Comparison of ENCODE assay signal across 8 cellular contexts in the genomic region with DNA sequence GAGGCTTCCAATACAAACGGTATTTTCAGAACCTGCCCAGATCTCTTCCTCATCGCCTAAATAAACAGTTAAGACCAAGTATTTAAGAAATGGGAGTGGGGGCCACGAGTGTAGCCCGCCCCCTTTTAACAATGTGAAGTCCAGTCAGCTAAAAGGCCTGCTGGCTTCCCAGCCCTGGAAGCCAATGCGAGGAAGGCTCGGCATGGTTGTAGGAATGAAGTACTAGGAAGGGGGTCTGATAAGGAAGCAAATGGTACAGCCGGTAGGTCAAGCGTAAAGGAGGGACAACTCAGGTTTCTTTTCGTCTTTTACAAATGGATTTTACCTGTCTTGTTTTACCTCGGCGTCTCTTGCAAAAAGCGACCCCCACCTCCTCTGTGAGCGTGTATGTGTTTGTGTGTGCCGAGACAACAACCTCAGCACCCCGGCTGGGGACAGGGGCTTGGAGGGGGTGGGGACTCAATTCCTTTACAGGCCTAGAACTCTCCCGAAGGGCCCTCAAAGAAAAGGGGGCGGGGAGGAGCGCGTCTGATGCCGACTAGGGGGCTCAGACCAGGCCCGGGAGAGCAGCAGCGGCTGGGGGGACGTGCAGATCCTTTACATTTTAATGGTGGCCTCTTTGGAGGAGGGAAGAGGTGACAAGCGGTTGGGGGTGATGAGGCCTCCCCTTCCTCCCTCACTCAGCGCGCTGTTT.
DNase-seq lines count a peak whose midpoint lies in the region; TF ChIP-seq lines count a peak whose summit lies in the region.

No MANE protein-coding gene starts in this region.

- H3K27ac ChIP-seq in OCI-LY1 (ENCODE audit: low read depth, low read length, poor library complexity, severe bottlenecking) = peak overlapping the region; percentile 23
- peak overlapping the region; percentile 81 for H3K27ac ChIP-seq in angular gyrus (ENCODE audit: low read depth, low read length)
- peak overlapping the region; percentile 75 to 88 for H3K27ac ChIP-seq in right atrium auricular region
- peak overlapping the region; percentile 22 for H3K27ac ChIP-seq in trophoblast cell (ENCODE audit: low read depth, low read length)

- peak overlapping the region; percentile 67 for H3K9ac ChIP-seq in OCI-LY1 (ENCODE audit: low read length)
- H3K9ac ChIP-seq in trophoblast cell (ENCODE audit: low read length) = peak overlapping the region; percentile 44

- peak overlapping the region; percentile 94 for H3K4me3 Mint-ChIP-seq in Calu3 (ENCODE audit: low read depth, unreplicated experiment)

- peaks cover 21% of the 10 kb centered on the region for H3K36me3 Mint-ChIP-seq in Calu3 (ENCODE audit: insufficient read depth, unreplicated experiment)

- H3K4me1 Mint-ChIP-seq in Calu3 (ENCODE audit: low read depth, unreplicated experiment) = peaks cover 17% of the 10 kb centered on the region

- no peaks in the 10 kb centered on the region for H3K9me3 Mint-ChIP-seq in Calu3 (ENCODE audit: low read depth, unreplicated experiment)

- H2BK120ac ChIP-seq in trophoblast cell (ENCODE audit: insufficient read depth, low read length, poor library complexity) = no peak overlapping the region

- H3K27me3 ChIP-seq in OCI-LY1 (ENCODE audit: insufficient read depth, low read length) = no peaks in the 10 kb centered on the region
- no peaks in the 10 kb centered on the region for H3K27me3 ChIP-seq in right atrium auricular region
- no peaks in the 10 kb centered on the region for H3K27me3 ChIP-seq in trophoblast cell (ENCODE audit: insufficient read depth, low read length)

- no peaks in the 10 kb centered on the region for H3K36me3 ChIP-seq in OCI-LY1 (ENCODE audit: insufficient read depth, low read length)
- H3K36me3 ChIP-seq in right atrium auricular region = no peaks in the 10 kb centered on the region
- H3K36me3 ChIP-seq in trophoblast cell (ENCODE audit: control insufficient read depth in 1 of 2, insufficient read depth in 2 of 2, low read length in 2 of 2) = no peaks in the 10 kb centered on the region

- intact Hi-C loops in Calu3 (cut with micrococcal nuclease; ENCODE audit: unreplicated experiment) = loop anchor here (10.0 kb wide), 1 partner anchor 176 kb away; the partner anchor contains the start of gene SMIM30

- peaks cover 8% of the 10 kb centered on the region for H3K79me1 ChIP-seq in trophoblast cell (ENCODE audit: low read length)

- peak overlapping the region; percentile 54 for H2BK5ac ChIP-seq in trophoblast cell (ENCODE audit: low read depth, low read length, poor library complexity)

- H2BK12ac ChIP-seq in trophoblast cell (ENCODE audit: low read length) = no peak overlapping the region

- H3K23ac ChIP-seq in trophoblast cell (ENCODE audit: low read length) = no peak overlapping the region

- no peaks in the 10 kb centered on the region for H4K20me1 ChIP-seq in OCI-LY1 (ENCODE audit: insufficient read depth, low read length)

- no peaks in the 10 kb centered on the region for H3K9me2 ChIP-seq in OCI-LY1 (ENCODE audit: low read depth, low read length)

- no peaks in the 10 kb centered on the region for H3K27me3 Mint-ChIP-seq in Calu3 (ENCODE audit: unreplicated experiment)

- peak overlapping the region; percentile 84 for H3K27ac Mint-ChIP-seq in Calu3 (ENCODE audit: unreplicated experiment)

- H3F3A ChIP-seq in OCI-LY1 (ENCODE audit: insufficient read depth, low read length) = no peaks in the 10 kb centered on the region

- no peak overlapping the region for H2AK5ac ChIP-seq in trophoblast cell (ENCODE audit: low read length)

- peak overlapping the region; percentile 20 for H4K8ac ChIP-seq in trophoblast cell (ENCODE audit: low read depth, low read length)

- DNase-seq in Calu3 = peak; percentile 23
- peak; percentile 14 for DNase-seq in HCEC 1CT
- no peak for DNase-seq in right atrium auricular region (ENCODE audit: low spot score)
- DNase-seq in trophoblast cell = peak; percentile 2 to 48
- no peak for DNase-seq in foreskin melanocyte
- DNase-seq in GF-D8 (lab: John Stamatoyannopoulos, UW) = no peak

- peak overlapping the region; percentile 22 for H4K91ac ChIP-seq in trophoblast cell (ENCODE audit: low read depth, low read length)

- peak overlapping the region; percentile 36 for H3K18ac ChIP-seq in trophoblast cell (ENCODE audit: low read length)

- H3K4ac ChIP-seq in trophoblast cell (ENCODE audit: low read depth, low read length) = peak overlapping the region; percentile 78

- 0 out of 2 replicates have a peak overlapping the region, but pooled peaks have one; percentile 4 for H2AFZ ChIP-seq in OCI-LY1 (ENCODE audit: low read length)
- peak overlapping the region; percentile 38 for H2AFZ ChIP-seq in trophoblast cell (ENCODE audit: insufficient read depth, low read length, poor library complexity)

- H3K4me1 ChIP-seq in OCI-LY1 (ENCODE audit: insufficient read depth, low read length, severe bottlenecking) (peaks cover 38% of the 10 kb centered on the region), right atrium auricular region (peaks cover 0 to 31% of the 10 kb centered on the region in 2 donors), trophoblast cell (ENCODE audit: control insufficient read depth in 1 of 2, insufficient read depth in 2 of 2, low read length in 2 of 2) (peaks cover 3 to 6% of the 10 kb centered on the region in 2 experiments)

- H3K4me2 ChIP-seq in OCI-LY1 (ENCODE audit: low read length) = peak overlapping the region; percentile 80
- H3K4me2 ChIP-seq in trophoblast cell (ENCODE audit: low read length) = peak overlapping the region; percentile 75

- TF ChIP-seq CTCF in Calu3 (IDR thresholded peaks at IDR 0.05; ENCODE audit: unreplicated experiment) (no peak), OCI-LY1 (IDR thresholded peaks at IDR 0.05; ENCODE audit: low read length) (no peak; the same call in 1 of the 2 replicates), right atrium auricular region (IDR thresholded peaks at IDR 0.05) (no peak)

- BruUV-seq in Calu3 (replicated peaks; lab: Mats Ljungman, UMichigan) = TSS peak; percentile 23

- H3K79me2 ChIP-seq in OCI-LY1 (ENCODE audit: insufficient read depth, low read length) = peaks cover 27% of the 10 kb centered on the region
- peaks cover 8% of the 10 kb centered on the region for H3K79me2 ChIP-seq in trophoblast cell (ENCODE audit: control insufficient read depth, insufficient read depth, low read length, poor library complexity)

- H4K12ac ChIP-seq in trophoblast cell (ENCODE audit: low read depth, low read length) = peak overlapping the region; percentile 39

- CTCF ChIA-PET in Calu3 (lab: Charles Lee) = no interaction called here

- H3K9me3 ChIP-seq in OCI-LY1 (ENCODE audit: low read length) (no peaks in the 10 kb centered on the region), right atrium auricular region (no peaks in the 10 kb centered on the region), trophoblast cell (ENCODE audit: insufficient read depth, low read depth, low read length) (no peaks in the 10 kb centered on the region)

- peak overlapping the region; percentile 75 for H3K4me3 ChIP-seq in OCI-LY1 (ENCODE audit: low read depth, low read length, poor library complexity, severe bottlenecking)
- peak overlapping the region; percentile 92 to 95 for H3K4me3 ChIP-seq in right atrium auricular region
- H3K4me3 ChIP-seq in trophoblast cell (ENCODE audit: low read depth, low read length) = peak overlapping the region; percentile 85

- peak overlapping the region; percentile 10 for H3K14ac ChIP-seq in trophoblast cell (ENCODE audit: low read length)

- no CpG with 5 or more reads among the region's 26 CpGs for WGBS in trophoblast cell (ENCODE audit: extremely low coverage, insufficient coverage, insufficient read length)

Comparison
In these comparisons a context has a peak if more than half of its experiments do, and no peak if none do; other contexts are left out.
1. DNase-seq: peak in Calu3 (single experiment), HCEC 1CT (single experiment) and trophoblast cell (2 of 2); none in right atrium auricular region (single experiment), foreskin melanocyte (single experiment) and GF-D8 (single experiment).
2. H3K27ac ChIP-seq: peak in every context shown above with its lines; median percentile 82 in right atrium auricular region; 81 in angular gyrus; 23 in OCI-LY1; 22 in trophoblast cell.
3. Peak in every context shown above with its lines, with median percentiles within 50 percentile points of each other: H3K4me3 ChIP-seq.